1 cellular context compared by ENCODE assay signal in genomic region chr20:33561981-33562601, GRCh38.
TF ChIP-seq lines count a peak whose summit lies in the region.

No MANE protein-coding gene starts in this region.

TF ChIP-seq in SK-N-SH, 30 proteins besides CTCF, POLR2A, EP300 and RAD21 (continued from another document):
- TF ChIP-seq FOXM1 (IDR thresholded peaks at IDR 0.05; ENCODE audit: low read depth) (peak; percentile 26; the same call in 1 of the 2 replicates), TCF12 (IDR thresholded peaks at IDR 0.05) (peak; percentile 100), TEAD4 (IDR thresholded peaks at IDR 0.05; ENCODE audit: borderline replicate concordance, insufficient read depth) (peak; percentile 48; the same call in 1 of the 2 replicates), MEF2A (IDR thresholded peaks at IDR 0.05; ENCODE audit: borderline replicate concordance, low read depth) (no peak), CHD2 (IDR thresholded peaks at IDR 0.05; ENCODE audit: low read length, partially characterized antibody) (peak; percentile 86), RXRA (IDR thresholded peaks at IDR 0.05; ENCODE audit: borderline replicate concordance, low read depth) (peak; percentile 25; the same call in 1 of the 2 replicates), TAF1 (IDR thresholded peaks at IDR 0.05; ENCODE audit: borderline replicate concordance, low read depth, low read length) (peak; percentile 28; the same call in 1 of the 2 replicates), ZBTB33 (IDR thresholded peaks at IDR 0.05; ENCODE audit: borderline replicate concordance, low read depth) (no peak), MAX (IDR thresholded peaks at IDR 0.05; ENCODE audit: low read depth) (peak; percentile 55; the same call in 1 of the 2 replicates), POLR2AphosphoS5 (IDR thresholded peaks at IDR 0.05; ENCODE audit: low read depth, low read length) (peak; percentile 99), RCOR1 (IDR thresholded peaks at IDR 0.05; ENCODE audit: low read length) (peak; percentile 98), YY1 (IDR thresholded peaks at IDR 0.05; ENCODE audit: low read depth) (no peak), NRF1 (IDR thresholded peaks at IDR 0.05; ENCODE audit: low read depth, low read length) (no peak), EZH2phosphoT487 (IDR thresholded peaks at IDR 0.05; ENCODE audit: borderline replicate concordance, low read depth) (no peak), MXI1 (IDR thresholded peaks at IDR 0.05; ENCODE audit: low read depth, low read length) (no peak; the same call in 1 of the 2 replicates), FOXJ3 (CRISPR knock-in tag; IDR thresholded peaks at IDR 0.05) (peak; percentile 96), SIN3A (IDR thresholded peaks at IDR 0.05; ENCODE audit: borderline replicate concordance, low read depth, low read length) (peak; percentile 96), GABPA (IDR thresholded peaks at IDR 0.05; ENCODE audit: low read depth) (no peak), RFX5 (IDR thresholded peaks at IDR 0.05; ENCODE audit: low read length) (peak; percentile 43; the same call in 1 of the 2 replicates), NFIC (IDR thresholded peaks at IDR 0.05; ENCODE audit: borderline replicate concordance) (peak; percentile 97), JUND (IDR thresholded peaks at IDR 0.05) (peak; percentile 64; the same call in 1 of the 2 replicates), PBX3 (IDR thresholded peaks at IDR 0.05) (peak; percentile 97)
- TF ChIP-seq, protein P1, sequence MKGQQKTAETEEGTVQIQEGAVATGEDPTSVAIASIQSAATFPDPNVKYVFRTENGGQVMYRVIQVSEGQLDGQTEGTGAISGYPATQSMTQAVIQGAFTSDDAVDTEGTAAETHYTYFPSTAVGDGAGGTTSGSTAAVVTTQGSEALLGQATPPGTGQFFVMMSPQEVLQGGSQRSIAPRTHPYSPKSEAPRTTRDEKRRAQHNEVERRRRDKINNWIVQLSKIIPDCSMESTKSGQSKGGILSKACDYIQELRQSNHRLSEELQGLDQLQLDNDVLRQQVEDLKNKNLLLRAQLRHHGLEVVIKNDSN (IDR thresholded peaks at IDR 0.05; ENCODE audit: borderline replicate concordance, low read depth): no peak
